Comparison of ENCODE assay signal across 8 cellular contexts in the genomic region with DNA sequence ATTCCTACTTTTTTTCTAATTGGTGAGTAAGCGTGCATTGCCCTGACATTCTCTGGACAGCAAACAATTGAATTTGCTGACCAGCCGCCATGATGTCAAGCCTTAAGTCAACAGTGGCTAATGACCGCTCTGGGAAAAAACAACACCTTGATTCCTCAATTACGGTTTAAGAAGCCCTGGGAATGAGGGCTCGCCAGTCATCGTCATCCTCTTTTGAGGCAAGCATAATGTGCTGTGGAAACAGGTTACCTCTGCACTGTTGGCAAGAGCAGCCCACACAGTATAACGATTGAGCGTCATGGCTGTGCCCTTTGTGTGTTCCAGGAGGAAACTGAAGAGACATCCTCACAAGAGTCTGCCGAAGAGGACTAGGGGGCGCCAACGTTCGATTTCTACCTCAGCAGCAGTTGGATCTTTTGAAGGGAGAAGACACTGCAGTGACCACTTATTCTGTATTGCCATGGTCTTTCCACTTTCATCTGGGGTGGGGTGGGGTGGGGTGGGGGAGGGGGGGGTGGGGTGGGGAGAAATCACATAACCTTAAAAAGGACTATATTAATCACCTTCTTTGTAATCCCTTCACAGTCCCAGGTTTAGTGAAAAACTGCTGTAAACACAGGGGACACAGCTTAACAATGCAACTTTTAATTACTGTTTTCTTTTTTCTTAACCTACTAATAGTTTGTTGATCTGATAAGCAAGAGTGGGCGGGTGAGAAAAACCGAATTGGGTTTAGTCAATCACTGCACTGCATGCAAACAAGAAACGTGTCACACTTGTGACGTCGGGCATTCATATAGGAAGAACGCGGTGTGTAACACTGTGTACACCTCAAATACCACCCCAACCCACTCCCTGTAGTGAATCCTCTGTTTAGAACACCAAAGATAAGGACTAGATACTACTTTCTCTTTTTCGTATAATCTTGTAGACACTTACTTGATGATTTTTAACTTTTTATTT.
DNase-seq lines count a peak whose midpoint lies in the region; ATAC-seq, FAIRE-seq and TF ChIP-seq lines count a peak whose summit lies in the region.

No MANE protein-coding gene starts in this region.

- no peaks in the 10 kb centered on the region for H3K9me3 ChIP-seq in BLaER1 treated with 17β-estradiol and CSF1 and Interleukin-3, amounts not matched to agents 10 nM and 100 nM (replicated peaks in 1 of 11)
- no peaks in the 10 kb centered on the region for H3K9me3 ChIP-seq in iPS DF 6.9 (ENCODE audit: control insufficient read depth, insufficient read depth, low read length)
- no peaks in the 10 kb centered on the region for H3K9me3 ChIP-seq in GM23248 (ENCODE audit: low read depth)

- no peak for FAIRE-seq in frontal cortex (lab: Jason Lieb, UNC)

- peaks cover 47% of the 10 kb centered on the region for H3K79me2 ChIP-seq in GM23248 (ENCODE audit: insufficient read depth)

- no CpG with 5 or more reads among the region's 20 CpGs for WGBS in iPS DF 6.9 (ENCODE audit: insufficient coverage, insufficient read length)
- WGBS in GM23248 (ENCODE audit: low coverage in 1 of 2, low lambda C conversion rate in 2 of 2, missing lambda C conversion rate in 2 of 2), 2 experiments, result 88 to 90% methylated on average over 20 of the region's 20 CpGs

- no peak overlapping the region for H3K4me3 ChIP-seq in BLaER1 treated with 17β-estradiol and CSF1 and Interleukin-3, amounts not matched to agents 10 nM and 100 nM
- H3K4me3 ChIP-seq in iPS DF 6.9 (ENCODE audit: low read length) (no peak overlapping the region), GM23248 (no peak overlapping the region)

- no peaks in the 10 kb centered on the region for H3K27me3 ChIP-seq in BLaER1 treated with 17β-estradiol and CSF1 and Interleukin-3, amounts not matched to agents 10 nM and 100 nM
- no peaks in the 10 kb centered on the region for H3K27me3 ChIP-seq in iPS DF 6.9 (ENCODE audit: control insufficient read depth, insufficient read depth, low read length)
- no peaks in the 10 kb centered on the region for H3K27me3 ChIP-seq in GM23248 (replicated peaks; ENCODE audit: insufficient read depth)

- no peak for DNase-seq in GM13977 (ENCODE audit: low spot score)
- peak; percentile 5 for DNase-seq in SHP77 treated with DMSO at 0.1 percent for 48 hours (lab: John Stamatoyannopoulos, UW)
- peak; percentile 54 for DNase-seq in iPS DF 6.9 (ENCODE audit: low read depth, low spot score)
- no peak for DNase-seq in frontal cortex (ENCODE audit: low spot score in 2 of 2)
- no peak for DNase-seq in GM23248
- DNase-seq in SIG-M5 treated with dmso at 0.1 percent for 504 hours (lab: John Stamatoyannopoulos, UW; ENCODE audit: unreplicated experiment), result no peak

- peaks cover 85% of the 10 kb centered on the region for H3F3A ChIP-seq in GM23248 (ENCODE audit: insufficient read depth)

- no peak overlapping the region for H2AFZ ChIP-seq in GM23248

- H3K36me3 ChIP-seq in BLaER1 treated with 17β-estradiol and CSF1 and Interleukin-3, amounts not matched to agents 10 nM and 100 nM, result no peaks in the 10 kb centered on the region
- H3K36me3 ChIP-seq in iPS DF 6.9 (ENCODE audit: control insufficient read depth, insufficient read depth, low read length) (no peaks in the 10 kb centered on the region), GM23248 (ENCODE audit: low read depth) (peaks cover 25% of the 10 kb centered on the region)

- H4K20me1 ChIP-seq in BLaER1 treated with 17β-estradiol and CSF1 and Interleukin-3, amounts not matched to agents 10 nM and 100 nM, result no peaks in the 10 kb centered on the region
- no peaks in the 10 kb centered on the region for H4K20me1 ChIP-seq in GM23248 (ENCODE audit: insufficient read depth)

- H3K9me2 ChIP-seq in GM23248 (ENCODE audit: insufficient read depth), result no peaks in the 10 kb centered on the region

- H3K4me1 ChIP-seq in BLaER1 treated with 17β-estradiol and CSF1 and Interleukin-3, amounts not matched to agents 10 nM and 100 nM, result peaks cover 7 to 20% (median 15%) of the 10 kb centered on the region in 10 experiments; a peak in 19 of 20 replicates
- H3K4me1 ChIP-seq in iPS DF 6.9 (ENCODE audit: control insufficient read depth, insufficient read depth, low read length), result no peaks in the 10 kb centered on the region
- peaks cover 11% of the 10 kb centered on the region; the same call in 1 of the 2 replicates for H3K4me1 ChIP-seq in GM23248 (ENCODE audit: insufficient read depth)

- in situ Hi-C loops in GM13977 (cut with MboI; ENCODE audit: low pct_unique_long_range_greater_than_20kb, low sequenced_read_pairs, unreplicated experiment), result no loop called here
- in situ Hi-C loops in GM23248 (cut with MboI), result no loop called here

- H3K27ac ChIP-seq in BLaER1 treated with 17β-estradiol and CSF1 and Interleukin-3, amounts not matched to agents 10 nM and 100 nM, result peak overlapping the region in 1 of 11 experiments; percentile 24; a peak in 1 of 22 replicates
- H3K27ac ChIP-seq in iPS DF 6.9 (ENCODE audit: low read length) (no peak overlapping the region), GM23248 (no peak overlapping the region)

- peak; percentile 39 for TF ChIP-seq CTCF in GM13977 (IDR thresholded peaks at IDR 0.05; ENCODE audit: extremely low read depth, insufficient read depth, missing control alignments)

- peak overlapping the region in 9 of 11 experiments; percentile 3 to 79 (median 32); a peak in 10 of 22 replicates for H3K4me2 ChIP-seq in BLaER1 treated with 17β-estradiol and CSF1 and Interleukin-3, amounts not matched to agents 10 nM and 100 nM
- H3K4me2 ChIP-seq in GM23248 (ENCODE audit: unreplicated experiment), result no peak overlapping the region

- H3K9ac ChIP-seq in BLaER1 treated with 17β-estradiol and CSF1 and Interleukin-3, amounts not matched to agents 10 nM and 100 nM, result no peak overlapping the region
- H3K9ac ChIP-seq in GM23248, result no peak overlapping the region

- ATAC-seq in HG03139 (IDR thresholded peaks at IDR 0.05; ENCODE audit: unreplicated experiment), result no peak

Comparison
In these comparisons a context has a peak if more than half of its experiments do, and no peak if none do; other contexts are left out.
1. DNase-seq: peak in SHP77 treated with DMSO at 0.1 percent for 48 hours (single experiment) and iPS DF 6.9 (single experiment); none in GM13977 (single experiment), frontal cortex (0 of 2), GM23248 (single experiment) and SIG-M5 treated with dmso at 0.1 percent for 504 hours (single experiment).